ENCODE assay signal across 8 cellular contexts in the genomic region with DNA sequence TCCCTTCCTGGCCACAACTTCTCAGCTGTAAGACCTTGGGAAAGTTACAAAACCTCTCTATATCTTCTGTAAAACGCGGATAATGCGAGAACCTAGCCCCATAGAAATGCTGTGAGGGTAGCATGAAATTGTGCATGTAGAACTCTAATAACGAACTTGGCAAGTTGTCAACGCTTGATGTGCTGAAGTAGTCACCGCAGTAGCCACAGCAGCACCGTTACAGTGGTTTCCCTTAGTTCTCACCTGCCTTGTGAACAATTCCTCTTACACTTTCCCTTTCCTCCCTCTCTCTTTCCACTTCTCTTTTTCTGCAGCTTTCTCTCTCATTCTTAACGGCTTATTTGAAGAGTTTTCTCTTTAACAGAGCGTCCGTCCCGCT. TPM values are rescaled to one million over a fixed set of nuclear protein-coding genes. Genes with fewer than 3 reads are reported as not detected.
DNase-seq lines count a peak whose midpoint lies in the region; ATAC-seq, FAIRE-seq and TF ChIP-seq lines count a peak whose summit lies in the region.

No MANE protein-coding gene starts in this region.

- H3K36me3 ChIP-seq in PC-3 (ENCODE audit: low read depth, low read length) (peaks cover 3% of the 10 kb centered on the region; the same call in 1 of the 2 replicates), vagina (no peaks in the 10 kb centered on the region)

- peak; percentile 51 for ATAC-seq in GM18511 (IDR thresholded peaks at IDR 0.05; ENCODE audit: unreplicated experiment)
- ATAC-seq in HG03025 (IDR thresholded peaks at IDR 0.05; ENCODE audit: low FRiP score, unreplicated experiment): peak; percentile 54
- peak; percentile 33 for ATAC-seq in PC-3

- TF ChIP-seq CTCF in PC-3 (conservative IDR thresholded peaks at IDR 0.05; ENCODE audit: low read depth, low read length) (no peak), cardiac fibroblast (IDR thresholded peaks at IDR 0.05; ENCODE audit: low read depth, low read length) (no peak), vagina (IDR thresholded peaks at IDR 0.05) (no peak)

- H3K79me2 ChIP-seq in PC-3 (ENCODE audit: low read length): peaks cover 44% of the 10 kb centered on the region

- intact Hi-C loops in PC-3 (cut with micrococcal nuclease) (loop anchor here (5.0 kb wide), 1 partner anchor 149 kb away; a partner anchor contains a TSS), vagina (cut with DNase I) (loop anchor here (2.0 to 10.0 kb wide), 2 partner anchors 148 to 206 kb away; a partner anchor contains a TSS)

- no peak for TF ChIP-seq POLR2A in vagina (IDR thresholded peaks at IDR 0.05)

- H3K4me1 ChIP-seq in PC-3 (ENCODE audit: insufficient read depth, low read length) (peaks cover 28% of the 10 kb centered on the region), mononuclear cell (ENCODE audit: insufficient read depth, low read length) (peaks cover 29% of the 10 kb centered on the region), vagina (peaks cover 21% of the 10 kb centered on the region)

- H3K4me2 ChIP-seq in PC-3 (ENCODE audit: low read length): peak overlapping the region; percentile 92

- no peak for FAIRE-seq in GM19239 (lab: Jason Lieb, UNC)

- POLR2A ChIA-PET in PC-3 (lab: Charles Lee; ENCODE audit: unreplicated experiment): no interaction called here

- H3K9ac ChIP-seq in PC-3 (ENCODE audit: low read length): no peak overlapping the region

- CTCF ChIA-PET in PC-3 (lab: Charles Lee): no interaction called here

- peak overlapping the region; percentile 99 for H2AFZ ChIP-seq in PC-3 (ENCODE audit: low read length)

- no peaks in the 10 kb centered on the region for H3K9me2 ChIP-seq in PC-3 (replicated peaks; ENCODE audit: low read length)

- BruUV-seq in PC-3 (replicated peaks; lab: Mats Ljungman, UMichigan): no TSS peak

- no peak overlapping the region for H3K27ac ChIP-seq in PC-3 (ENCODE audit: low read length)
- no peak overlapping the region for H3K27ac ChIP-seq in vagina

- H3F3A ChIP-seq in PC-3 (ENCODE audit: low read length, unreplicated experiment): no peaks in the 10 kb centered on the region

- DNase-seq in A172 (ENCODE audit: low spot score) (peak; percentile 34), PC-3 (no peak), cardiac fibroblast (ENCODE audit: low read depth in 2 of 2) (no peak), vagina (ENCODE audit: extremely low spot score in 2 of 2) (no peak), GM19239 (ENCODE audit: insufficient read length, low spot score) (no peak)

- H4K20me1 ChIP-seq in PC-3 (ENCODE audit: low read length): 0 out of 2 replicates have a peak, but pooled peaks cover 6% of the 10 kb centered on the region

- H3K27me3 ChIP-seq in PC-3 (ENCODE audit: low read length) (no peaks in the 10 kb centered on the region), mononuclear cell (ENCODE audit: insufficient read depth, low read length) (no peaks in the 10 kb centered on the region), vagina (no peaks in the 10 kb centered on the region)

- H3K4me3 ChIP-seq in PC-3 (ENCODE audit: low read length) (peak overlapping the region; percentile 93), cardiac fibroblast (replicated peaks in 1 of 2; ENCODE audit: low read depth in 2 of 2, low read length in 2 of 2) (peak overlapping the region; percentile 72 to 99), mononuclear cell (ENCODE audit: low read length) (peak overlapping the region; percentile 90), vagina (peak overlapping the region; percentile 74 to 85)

- no peaks in the 10 kb centered on the region for H3K9me3 ChIP-seq in PC-3 (ENCODE audit: low read length)
- H3K9me3 ChIP-seq in mononuclear cell (ENCODE audit: low read depth, low read length): no peaks in the 10 kb centered on the region
- H3K9me3 ChIP-seq in vagina: no peaks in the 10 kb centered on the region

RNA-seq across cellular contexts. Expression of a gene that starts 0.4 kb away (rescaled TPM):
- 15.4 and 15.8 TPM in 2 replicates for total RNA-seq in A172 (2014; rRNA removed; shearing (Covaris generic))
- total RNA-seq in PC-3 (2014; rRNA removed): 16.6 and 19.6 TPM in 2 replicates
- total RNA-seq in mononuclear cell: 16.4 TPM
- 12.3 TPM for total RNA-seq in vagina

RNA-seq across cellular contexts. Expression of a gene that starts 39.2 kb away (rescaled TPM):
- 6.0 and 6.6 TPM in 2 replicates for total RNA-seq in A172 (2014; rRNA removed; shearing (Covaris generic))
- total RNA-seq in PC-3 (2014; rRNA removed) (12.6 and 13.3 TPM in 2 replicates), mononuclear cell (0.21 TPM), vagina (10.1 TPM)
